22 cellular contexts compared by ENCODE assay signal in genomic region chr6:38487423-38487822, GRCh38.
DNase-seq lines count a peak whose midpoint lies in the region; ATAC-seq and TF ChIP-seq lines count a peak whose summit lies in the region.
"Had no signal": no experiment of that assay in that cellular context is flagged by ENCODE, and none has a peak within 500 bp of the region (broad histone marks: within the 10 kb centered on the region; RNA-seq: fewer than 3 reads in every experiment).

No MANE protein-coding gene starts in this region.

- H3K27me3 Mint-ChIP-seq in activated T-cell treated with anti-CD3 and anti-CD28 coated beads, Interleukin-2, amount 50 U/mL, for 72 hours (ENCODE audit: low read depth), result no peaks in the 10 kb centered on the region
- H3K27me3 Mint-ChIP-seq in activated T-cell treated with anti-CD3 and anti-CD28 coated beads, Interleukin-2, amount 50 U/mL, for 24 hours, result no peaks in the 10 kb centered on the region
- peaks cover 4% of the 10 kb centered on the region for H3K27me3 Mint-ChIP-seq in glutamatergic neuron (ENCODE audit: unreplicated experiment)
- H3K27me3 Mint-ChIP-seq: B cell; CD4-positive, alpha-beta T cell had no signal

- ATAC-seq in activated T-cell treated with anti-CD3 and anti-CD28 coated beads, Interleukin-2, amount 50 U/mL, for 72 hours (replicated peaks in 1 of 2), result no peak
- ATAC-seq: A549; CD8-positive, alpha-beta T cell had no signal

- CTCF ChIA-PET in HEK293 (lab: Yijun Ruan, JAX) (interaction anchor here (0.6 kb wide), 2 partner anchors 453 to 1272 kb away, joined by 3 read pairs; no protein-coding TSS in a partner anchor), mammary epithelial cell (lab: Charles Lee; ENCODE audit: low non-redundant PET) (no interaction called here)

- in situ Hi-C loops in mammary epithelial cell (cut with MboI; ENCODE audit: low sequenced_read_pairs in 2 of 2), result loop anchor here in 1 of 2 donors (25.0 kb wide), 2 partner anchors 450 to 750 kb away; no protein-coding TSS in a partner anchor

- BruUV-seq in mammary epithelial cell (replicated peaks; lab: Mats Ljungman, UMichigan), result no TSS peak

- TF ChIP-seq CTCF in HEK293 (tag by site-specific recombination; IDR thresholded peaks at IDR 0.05), result no peak
- TF ChIP-seq CTCF in mammary epithelial cell (conservative IDR thresholded peaks at IDR 0.05 in 1 of 2, IDR thresholded peaks at IDR 0.05 in 1 of 2; ENCODE audit: extremely low read depth in 1 of 2, insufficient read depth in 1 of 2, low read depth in 1 of 2, low read length in 2 of 2), result no peak
- no peak for TF ChIP-seq CTCF in glutamatergic neuron (IDR thresholded peaks at IDR 0.05; ENCODE audit: partially characterized antibody, unreplicated experiment)

- intact Hi-C loops in mammary epithelial cell (cut with micrococcal nuclease) (no loop called here), posterior vena cava (cut with DNase I) (no loop called here)

- WGBS in mammary epithelial cell (ENCODE audit: low coverage, missing lambda C conversion rate), result 88% methylated on average over 6 of the region's 7 CpGs

- H3K27ac ChIP-seq in HEK293 (ENCODE audit: extremely low read depth, low read depth, low read length) (no peak overlapping the region), mammary epithelial cell (ENCODE audit: insufficient read depth, low read depth, low read length) (no peak overlapping the region)
- H3K27ac ChIP-seq: 22Rv1; A549; BLaER1 treated with 17β-estradiol and CSF1 and Interleukin-3, amounts not matched to agents 10 nM and 100 nM; C4-2B had no signal

- no peak overlapping the region for H3K4me2 ChIP-seq in mammary epithelial cell (ENCODE audit: insufficient read depth, low read depth, low read length)
- H3K4me2 ChIP-seq: A549; BLaER1 treated with 17β-estradiol and CSF1 and Interleukin-3, amounts not matched to agents 10 nM and 100 nM had no signal

- H3K4me1 Mint-ChIP-seq in activated T-cell treated with anti-CD3 and anti-CD28 coated beads, Interleukin-2, amount 50 U/mL, for 72 hours (ENCODE audit: low read depth), result peaks cover 5% of the 10 kb centered on the region
- no peaks in the 10 kb centered on the region for H3K4me1 Mint-ChIP-seq in activated T-cell treated with anti-CD3 and anti-CD28 coated beads, Interleukin-2, amount 50 U/mL, for 24 hours (ENCODE audit: low read depth)
- peaks cover 23% of the 10 kb centered on the region for H3K4me1 Mint-ChIP-seq in glutamatergic neuron (ENCODE audit: low read depth, unreplicated experiment)

- H3K4me1 ChIP-seq in HEK293 (ENCODE audit: control insufficient read depth, insufficient read depth, low read length) (no peaks in the 10 kb centered on the region), mammary epithelial cell (ENCODE audit: insufficient read depth, low read length) (no peaks in the 10 kb centered on the region)
- H3K4me1 ChIP-seq: A549 had no signal

- dilution Hi-C loops in mammary epithelial cell (cut with HindIII; ENCODE audit: low sequenced_read_pairs), result loop anchor here (5.0 kb wide), 1 partner anchor 365 kb away; no protein-coding TSS in a partner anchor

- no peak overlapping the region for H3K4me3 Mint-ChIP-seq in activated T-cell treated with anti-CD3 and anti-CD28 coated beads, Interleukin-2, amount 50 U/mL, for 72 hours
- no peak overlapping the region for H3K4me3 Mint-ChIP-seq in activated T-cell treated with anti-CD3 and anti-CD28 coated beads, Interleukin-2, amount 50 U/mL, for 24 hours
- no peak overlapping the region for H3K4me3 Mint-ChIP-seq in glutamatergic neuron (ENCODE audit: unreplicated experiment)
- H3K4me3 Mint-ChIP-seq: B cell; CD4-positive, alpha-beta T cell; CD8-positive, alpha-beta T cell had no signal

- H3K27me3 ChIP-seq in mammary epithelial cell (ENCODE audit: insufficient read depth, low read length), result no peaks in the 10 kb centered on the region
- H3K27me3 ChIP-seq: BLaER1 treated with 17β-estradiol and CSF1 and Interleukin-3, amounts not matched to agents 10 nM and 100 nM had no signal

- H4K20me1 ChIP-seq in mammary epithelial cell (ENCODE audit: insufficient read depth, low read length), result no peaks in the 10 kb centered on the region
- H4K20me1 ChIP-seq: BLaER1 treated with 17β-estradiol and CSF1 and Interleukin-3, amounts not matched to agents 10 nM and 100 nM had no signal

- H3K36me3 ChIP-seq in HEK293 (ENCODE audit: control insufficient read depth in 2 of 2, insufficient read depth in 1 of 2, low read length in 2 of 2), result no peaks in the 10 kb centered on the region
- H3K36me3 ChIP-seq in mammary epithelial cell (ENCODE audit: insufficient read depth, low read length), result no peaks in the 10 kb centered on the region
- H3K36me3 ChIP-seq: BLaER1 treated with 17β-estradiol and CSF1 and Interleukin-3, amounts not matched to agents 10 nM and 100 nM had no signal

- DNase-seq in activated T-cell treated with anti-CD3 and anti-CD28 coated beads, Interleukin-2, amount 50 U/mL, for 72 hours, result no peak
- no peak for DNase-seq in activated T-cell treated with anti-CD3 and anti-CD28 coated beads, Interleukin-2, amount 50 U/mL, for 24 hours
- DNase-seq in mammary epithelial cell (peak; percentile 10), glutamatergic neuron (no peak), posterior vena cava (ENCODE audit: low spot score) (no peak), COR-L47 (lab: John Stamatoyannopoulos, UW) (no peak), EL (no peak)
- DNase-seq: AML-193; CD4-positive, alpha-beta T cell; CD8-positive, alpha-beta T cell; DMS 273 treated with DMSO at 0.1 percent for 48 hours; DMS153; DMS53; DMS79; DND-41; GF-D8 had no signal

- POLR2A ChIA-PET in HEK293 (lab: Yijun Ruan, JAX), result no interaction called here

- H3K9me3 ChIP-seq in HEK293 (ENCODE audit: control insufficient read depth, insufficient read depth, low read depth, low read length) (no peaks in the 10 kb centered on the region), mammary epithelial cell (replicated peaks; ENCODE audit: insufficient read depth, low read length) (no peaks in the 10 kb centered on the region)
- H3K9me3 ChIP-seq: A549 had no signal

- no peak overlapping the region for H2AFZ ChIP-seq in mammary epithelial cell (ENCODE audit: low read depth, low read length)

- H3K4me3 ChIP-seq in HEK293 (ENCODE audit: low read depth, low read length) (no peak overlapping the region), mammary epithelial cell (replicated peaks in 1 of 3; ENCODE audit: insufficient read depth in 1 of 3, low read depth in 2 of 3, low read length in 3 of 3) (no peak overlapping the region)
- H3K4me3 ChIP-seq: A549; BLaER1 treated with 17β-estradiol and CSF1 and Interleukin-3, amounts not matched to agents 10 nM and 100 nM had no signal

- no peaks in the 10 kb centered on the region for H3K9me3 Mint-ChIP-seq in activated T-cell treated with anti-CD3 and anti-CD28 coated beads, Interleukin-2, amount 50 U/mL, for 72 hours
- no peaks in the 10 kb centered on the region for H3K9me3 Mint-ChIP-seq in activated T-cell treated with anti-CD3 and anti-CD28 coated beads, Interleukin-2, amount 50 U/mL, for 24 hours
- peaks cover 8% of the 10 kb centered on the region for H3K9me3 Mint-ChIP-seq in glutamatergic neuron (ENCODE audit: unreplicated experiment)
- H3K9me3 Mint-ChIP-seq: CD4-positive, alpha-beta T cell; CD8-positive, alpha-beta T cell had no signal

- H3K36me3 Mint-ChIP-seq in activated T-cell treated with anti-CD3 and anti-CD28 coated beads, Interleukin-2, amount 50 U/mL, for 72 hours (ENCODE audit: insufficient read depth in 2 of 2), result no peaks in the 10 kb centered on the region
- no peaks in the 10 kb centered on the region for H3K36me3 Mint-ChIP-seq in activated T-cell treated with anti-CD3 and anti-CD28 coated beads, Interleukin-2, amount 50 U/mL, for 24 hours (ENCODE audit: low read depth)
- H3K36me3 Mint-ChIP-seq in glutamatergic neuron (ENCODE audit: unreplicated experiment), result no peaks in the 10 kb centered on the region

- H3K9ac ChIP-seq in mammary epithelial cell (ENCODE audit: insufficient read depth, low read length), result no peak overlapping the region
- H3K9ac ChIP-seq: BLaER1 treated with 17β-estradiol and CSF1 and Interleukin-3, amounts not matched to agents 10 nM and 100 nM had no signal

- H3K79me2 ChIP-seq in mammary epithelial cell (ENCODE audit: insufficient read depth, low read length), result no peaks in the 10 kb centered on the region

- H3K27ac Mint-ChIP-seq in activated T-cell treated with anti-CD3 and anti-CD28 coated beads, Interleukin-2, amount 50 U/mL, for 72 hours, result peak overlapping the region; percentile 11
- H3K27ac Mint-ChIP-seq in activated T-cell treated with anti-CD3 and anti-CD28 coated beads, Interleukin-2, amount 50 U/mL, for 24 hours, result no peak overlapping the region
- H3K27ac Mint-ChIP-seq in glutamatergic neuron (ENCODE audit: unreplicated experiment), result peak overlapping the region; percentile 44
- H3K27ac Mint-ChIP-seq: B cell; CD4-positive, alpha-beta T cell; CD8-positive, alpha-beta T cell had no signal

TF ChIP-seq in HEK293, 187 proteins besides CTCF, POLR2A, EP300 and RAD21:
- TF ChIP-seq ZNF596 (tag by site-specific recombination; IDR thresholded peaks at IDR 0.05) (peak; percentile 75), ZNF623 (tag by site-specific recombination; IDR thresholded peaks at IDR 0.05) (no peak), ZNF366 (tag by site-specific recombination; conservative IDR thresholded peaks at IDR 0.05) (0 out of 2 replicates have a peak, but pooled peaks have one; percentile 35), PRDM1 (tag by site-specific recombination; IDR thresholded peaks at IDR 0.05) (peak; percentile 63)
